18 cellular contexts compared by ENCODE assay signal in the genomic region with DNA sequence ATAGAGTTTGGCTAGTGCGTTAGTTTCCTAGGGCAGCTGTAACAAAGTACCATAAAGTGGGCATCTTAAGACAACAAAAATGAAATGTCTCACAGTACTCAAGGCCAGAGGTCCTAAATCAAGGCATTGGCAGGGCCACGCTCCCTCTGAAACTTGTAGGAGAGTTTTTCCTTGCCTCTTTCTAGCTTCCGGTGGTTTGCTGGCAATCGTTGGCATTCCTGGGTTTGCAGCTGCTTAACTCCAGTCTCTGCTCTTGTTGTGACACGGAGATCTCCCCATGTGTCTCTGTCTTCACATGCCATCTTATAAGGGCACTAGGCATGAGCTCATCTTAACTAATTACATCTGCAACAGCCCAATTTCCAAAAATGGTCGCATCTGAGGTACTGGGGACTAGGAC.
A peak's percentile ranks its signal among the peaks of the same experiment; 100 is the strongest.
DNase-seq lines count a peak whose midpoint lies in the region; ATAC-seq, FAIRE-seq and TF ChIP-seq lines count a peak whose summit lies in the region.
"Had no signal": no experiment of that assay in that cellular context is flagged by ENCODE, and none has a peak within 500 bp of the region (broad histone marks: within the 10 kb centered on the region; RNA-seq: fewer than 3 reads in every experiment).

No MANE protein-coding gene starts in this region.

- 42 to 59% methylated on average over 6 of the region's 6 CpGs for WGBS in testis, 2 donors

- ATAC-seq in activated T-cell treated with anti-CD3 and anti-CD28 coated beads, Interleukin-2, amount 50 U/mL, for 4 hours = no peak
- ATAC-seq in GM18909 (IDR thresholded peaks at IDR 0.05; ENCODE audit: poor library complexity, unreplicated experiment) = no peak
- ATAC-seq: activated CD4-positive, CD25-positive, alpha-beta regulatory T cell treated with anti-CD3 and anti-CD28 coated beads, Interleukin-2, amount 50 U/mL, for 24 hours had no signal

- peak overlapping the region; percentile 71 for H3K4me2 ChIP-seq in astrocyte (ENCODE audit: low read length)

- H3K27me3 ChIP-seq in astrocyte (ENCODE audit: insufficient read depth, low read length) (no peaks in the 10 kb centered on the region), testis (no peaks in the 10 kb centered on the region), BE2C (no peaks in the 10 kb centered on the region)

- no peak for TF ChIP-seq POLR2A in testis (IDR thresholded peaks at IDR 0.05)

- H3K79me2 ChIP-seq in astrocyte (ENCODE audit: insufficient read depth, low read length) = no peaks in the 10 kb centered on the region

- H3K27ac Mint-ChIP-seq in astrocyte (ENCODE audit: unreplicated experiment) = no peak overlapping the region
- H3K27ac Mint-ChIP-seq: memory B cell; T-helper 2 cell treated with Interferon-gamma antibody and Interleukin-4, amounts not matched to agents 5 μg/mL and 100 μg/mL, for 36 hours had no signal

- H3K4me1 ChIP-seq in astrocyte (ENCODE audit: insufficient read depth, low read length) (peaks cover 43% of the 10 kb centered on the region), testis (peaks cover 52% of the 10 kb centered on the region), BE2C (no peaks in the 10 kb centered on the region)

- DNase-seq in HT1080 (ENCODE audit: low read depth) = peak; percentile 56
- DNase-seq in astrocyte (ENCODE audit: low read depth) = peak; percentile 45
- peak; percentile 21 for DNase-seq in fibroblast of villous mesenchyme (ENCODE audit: low read depth)
- DNase-seq in testis = peak; percentile 43
- no peak for DNase-seq in activated T-cell treated with anti-CD3 and anti-CD28 coated beads, Interleukin-2, amount 50 U/mL, for 4 hours
- DNase-seq in BE2C = no peak
- DNase-seq: activated effector memory CD4-positive, alpha-beta T cell treated with anti-CD3 and anti-CD28 coated beads, Interleukin-2, amount 50 U/mL, for 16 hours; DMS79; erythroblast; islet precursor cell; NCI-H1436; SHP77; stimulated activated CD4-positive, alpha-beta T cell treated with anti-CD3 and anti-CD28 coated beads, Interleukin-4, amount 100 ng/mL, for 4 hours; trophoblast cell had no signal

- no peaks in the 10 kb centered on the region for H3K36me3 Mint-ChIP-seq in astrocyte (ENCODE audit: low read depth, unreplicated experiment)
- H3K36me3 Mint-ChIP-seq in activated T-cell treated with anti-CD3 and anti-CD28 coated beads, Interleukin-2, amount 50 U/mL, for 4 hours (ENCODE audit: insufficient read depth) = no peaks in the 10 kb centered on the region
- H3K36me3 Mint-ChIP-seq: memory B cell had no signal

- no peaks in the 10 kb centered on the region for H3K9me3 ChIP-seq in astrocyte (ENCODE audit: insufficient read depth, low read depth, low read length)
- no peaks in the 10 kb centered on the region for H3K9me3 ChIP-seq in testis
- no peaks in the 10 kb centered on the region for H3K9me3 ChIP-seq in BE2C

- H3K36me3 ChIP-seq in astrocyte (ENCODE audit: insufficient read depth, low read length) (no peaks in the 10 kb centered on the region), testis (ENCODE audit: low read depth, missing control alignments) (no peaks in the 10 kb centered on the region), BE2C (no peaks in the 10 kb centered on the region)

- peaks cover 3% of the 10 kb centered on the region for H3K27me3 Mint-ChIP-seq in astrocyte (ENCODE audit: low read depth, unreplicated experiment)
- no peaks in the 10 kb centered on the region for H3K27me3 Mint-ChIP-seq in activated T-cell treated with anti-CD3 and anti-CD28 coated beads, Interleukin-2, amount 50 U/mL, for 4 hours (ENCODE audit: low read depth)

- peak; percentile 13 for FAIRE-seq in astrocyte (lab: Jason Lieb, UNC)

- H3K4me3 Mint-ChIP-seq in astrocyte (ENCODE audit: unreplicated experiment) = no peak overlapping the region
- no peak overlapping the region for H3K4me3 Mint-ChIP-seq in activated T-cell treated with anti-CD3 and anti-CD28 coated beads, Interleukin-2, amount 50 U/mL, for 4 hours
- H3K4me3 Mint-ChIP-seq: memory B cell; T-helper 2 cell treated with Interferon-gamma antibody and Interleukin-4, amounts not matched to agents 5 μg/mL and 100 μg/mL, for 36 hours had no signal

- H3K27ac ChIP-seq in astrocyte (ENCODE audit: low read depth, low read length) (peak overlapping the region; percentile 87), testis (peak overlapping the region; percentile 33 to 54)

- no peak for TF ChIP-seq CTCF in astrocyte (IDR thresholded peaks at IDR 0.05; ENCODE audit: insufficient read depth, low read depth, low read length)
- no peak for TF ChIP-seq CTCF in fibroblast of villous mesenchyme (IDR thresholded peaks at IDR 0.05; ENCODE audit: insufficient read depth, low read depth, low read length)
- no peak for TF ChIP-seq CTCF in testis (IDR thresholded peaks at IDR 0.05)
- TF ChIP-seq CTCF in BE2C (IDR thresholded peaks at IDR 0.05; ENCODE audit: low read depth, low read length) = no peak

- peak overlapping the region; percentile 12 for H2AFZ ChIP-seq in astrocyte (ENCODE audit: low read depth, low read length)

- no peaks in the 10 kb centered on the region for H3K9me3 Mint-ChIP-seq in astrocyte (ENCODE audit: unreplicated experiment)
- no peaks in the 10 kb centered on the region for H3K9me3 Mint-ChIP-seq in activated T-cell treated with anti-CD3 and anti-CD28 coated beads, Interleukin-2, amount 50 U/mL, for 4 hours
- H3K9me3 Mint-ChIP-seq: memory B cell; T-helper 2 cell treated with Interferon-gamma antibody and Interleukin-4, amounts not matched to agents 5 μg/mL and 100 μg/mL, for 36 hours had no signal

- intact Hi-C loops in testis (cut with DNase I; ENCODE audit: low total_unique reads) = no loop called here

- no peaks in the 10 kb centered on the region for H4K20me1 ChIP-seq in astrocyte (ENCODE audit: insufficient read depth, low read length)

- peaks cover 56% of the 10 kb centered on the region for H3K4me1 Mint-ChIP-seq in astrocyte (ENCODE audit: low read depth, unreplicated experiment)
- no peaks in the 10 kb centered on the region for H3K4me1 Mint-ChIP-seq in activated T-cell treated with anti-CD3 and anti-CD28 coated beads, Interleukin-2, amount 50 U/mL, for 4 hours (ENCODE audit: low read depth)
- H3K4me1 Mint-ChIP-seq: memory B cell had no signal

- peak overlapping the region; percentile 60 for H3K9ac ChIP-seq in astrocyte (ENCODE audit: low read length)

- peak overlapping the region; percentile 27 for H3K4me3 ChIP-seq in astrocyte (ENCODE audit: insufficient read depth, low read depth, low read length)
- H3K4me3 ChIP-seq in fibroblast of villous mesenchyme (ENCODE audit: low read depth, low read length) = no peak overlapping the region
- H3K4me3 ChIP-seq in testis = no peak overlapping the region
- H3K4me3 ChIP-seq in BE2C (ENCODE audit: low read depth, low read length) = no peak overlapping the region

Comparison
In these comparisons a context has a peak if more than half of its experiments do, and no peak if none do; other contexts are left out.
1. DNase-seq: peak in HT1080 (single experiment), astrocyte (single experiment), fibroblast of villous mesenchyme (single experiment) and testis (single experiment); none in activated T-cell treated with anti-CD3 and anti-CD28 coated beads, Interleukin-2, amount 50 U/mL, for 4 hours (single experiment) and BE2C (single experiment).